In genomic region chr6:52598123-52598823, GRCh38 we compare ENCODE assay signal across 8 cellular contexts.
DNase-seq lines count a peak whose midpoint lies in the region; ATAC-seq lines count a peak whose summit lies in the region.

No MANE protein-coding gene starts in this region.

- ATAC-seq in GM21390 (IDR thresholded peaks at IDR 0.05; ENCODE audit: unreplicated experiment) (no peak), HG02642 (IDR thresholded peaks at IDR 0.05; ENCODE audit: poor library complexity, unreplicated experiment) (no peak)

- DNase-seq in AG20443 (ENCODE audit: low spot score) (peak; percentile 90), GM19238 (ENCODE audit: insufficient read length, low spot score) (peak; percentile 30), NCI-H446 treated with DMSO at 0.1 percent for 48 hours (lab: John Stamatoyannopoulos, UW) (peak; percentile 78), amniotic stem cell (lab: John Stamatoyannopoulos, UW) (peak; percentile 66), hepatic stellate cell (ENCODE audit: low spot score) (peak; percentile 61), retina (peak; percentile 86)

Comparison
In these comparisons a context has a peak if more than half of its experiments do, and no peak if none do; other contexts are left out.
1. DNase-seq: peak in every context shown above with its lines; median percentile 90 in AG20443; 86 in retina; 78 in NCI-H446 treated with DMSO at 0.1 percent for 48 hours; 66 in amniotic stem cell; 61 in hepatic stellate cell; 30 in GM19238.